8 cellular contexts compared by ENCODE assay signal in the genomic region with DNA sequence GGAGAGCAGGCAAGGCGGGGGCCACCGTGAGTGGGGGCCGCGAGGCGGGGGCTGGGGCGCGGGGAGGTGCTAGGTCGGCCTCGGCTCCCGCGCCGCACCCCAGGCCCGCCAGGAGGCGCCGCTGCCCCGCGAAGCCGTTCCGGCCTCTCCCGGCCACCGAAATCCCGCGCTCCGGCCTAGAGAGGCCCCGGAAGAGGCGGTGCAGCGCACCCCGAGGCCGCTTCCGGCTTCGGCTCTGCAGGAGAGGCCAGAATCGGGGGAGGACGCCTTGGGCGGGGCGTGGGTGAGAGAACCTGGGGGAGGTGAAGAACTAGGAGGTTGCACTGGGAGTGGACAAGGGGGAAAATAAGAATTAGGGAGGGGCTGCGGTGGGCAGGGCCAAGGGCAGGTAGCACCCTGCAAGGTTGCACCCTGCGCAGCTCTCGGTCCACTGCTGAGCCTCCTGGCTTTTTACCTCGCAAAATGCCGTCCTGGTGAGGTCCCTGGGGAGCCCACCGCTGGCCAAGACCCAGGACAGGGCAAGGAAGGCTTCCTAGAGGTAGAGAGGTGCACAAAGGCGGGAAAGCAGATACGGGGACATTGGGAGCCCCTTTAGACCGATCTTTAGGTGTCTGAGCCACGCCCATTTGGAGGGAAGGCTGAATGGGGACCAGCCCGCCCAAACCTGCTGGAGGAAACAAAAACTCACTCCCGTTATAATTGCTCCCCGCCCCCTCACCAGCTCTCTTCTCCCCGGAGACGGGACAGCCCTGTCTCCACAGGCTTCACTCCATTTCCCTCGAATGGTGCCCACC. TPM values are rescaled to one million over a fixed set of nuclear protein-coding genes. Genes with fewer than 3 reads are reported as not detected.
DNase-seq lines count a peak whose midpoint lies in the region; ATAC-seq, FAIRE-seq and TF ChIP-seq lines count a peak whose summit lies in the region.

No MANE protein-coding gene starts in this region.

- peaks cover 4% of the 10 kb centered on the region for H3K27me3 ChIP-seq in keratinocyte (ENCODE audit: control insufficient read depth, extremely low read depth, insufficient read depth, low read length)

- no peaks in the 10 kb centered on the region for H3K9me3 ChIP-seq in keratinocyte (ENCODE audit: control insufficient read depth, low read depth, low read length)

- FAIRE-seq in keratinocyte (lab: Jason Lieb, UNC): peak; percentile 39

- peak overlapping the region; percentile 94 for H2AFZ ChIP-seq in keratinocyte (ENCODE audit: control insufficient read depth, low read length)

- H4K20me1 ChIP-seq in keratinocyte (ENCODE audit: control insufficient read depth, extremely low read depth, insufficient read depth, low read length): no peaks in the 10 kb centered on the region

- H3K9me1 ChIP-seq in keratinocyte (ENCODE audit: control insufficient read depth, extremely low read depth, insufficient read depth, low read length): no peaks in the 10 kb centered on the region

- H3K27ac ChIP-seq in keratinocyte (ENCODE audit: control insufficient read depth, insufficient read depth, low read length): peak overlapping the region; percentile 71

- H3K36me3 ChIP-seq in keratinocyte (ENCODE audit: control insufficient read depth in 2 of 2, extremely low read depth in 1 of 2, insufficient read depth in 2 of 2, low read length in 2 of 2): no peaks in the 10 kb centered on the region

- H3K4me3 ChIP-seq in AG09309 (ENCODE audit: control insufficient read depth, low read depth, low read length): peak overlapping the region; percentile 62
- peak overlapping the region; percentile 75 for H3K4me3 ChIP-seq in WI38 (ENCODE audit: low read depth, low read length)
- H3K4me3 ChIP-seq in cardiac fibroblast (replicated peaks in 1 of 2; ENCODE audit: low read depth in 2 of 2, low read length in 2 of 2): peak overlapping the region; percentile 70 to 75
- H3K4me3 ChIP-seq in keratinocyte (ENCODE audit: control insufficient read depth in 2 of 3, extremely low read depth in 1 of 3, insufficient read depth in 2 of 3, low read depth in 1 of 3, low read length in 3 of 3): peak overlapping the region; percentile 37 to 96 (median 76)

- H3K79me2 ChIP-seq in keratinocyte (ENCODE audit: control insufficient read depth, insufficient read depth, low read length): no peaks in the 10 kb centered on the region

- H3K4me2 ChIP-seq in keratinocyte (ENCODE audit: control insufficient read depth, extremely low read depth, insufficient read depth, low read depth, low read length): peak overlapping the region; percentile 98

- peak; percentile 55 for TF ChIP-seq CTCF in AG09309 (IDR thresholded peaks at IDR 0.05; ENCODE audit: control insufficient read depth, insufficient read depth, low read depth, low read length, missing control alignments)
- peak; percentile 65 for TF ChIP-seq CTCF in WI38 (IDR thresholded peaks at IDR 0.05; ENCODE audit: low read depth, low read length)
- peak; percentile 44 for TF ChIP-seq CTCF in cardiac fibroblast (IDR thresholded peaks at IDR 0.05; ENCODE audit: low read depth, low read length)
- TF ChIP-seq CTCF in keratinocyte (optimal IDR thresholded peaks at IDR 0.05 in 1 of 3, IDR thresholded peaks at IDR 0.05 in 1 of 3, conservative IDR thresholded peaks at IDR 0.05 in 1 of 3; ENCODE audit: extremely low read depth in 1 of 3, insufficient read depth in 2 of 3, low read length in 3 of 3): peak; percentile 50 to 86 (median 78)

- DNase-seq in AG09309 (ENCODE audit: low read depth) (no peak), NCI-H2227 (lab: John Stamatoyannopoulos, UW; ENCODE audit: unreplicated experiment) (peak; percentile 95), cardiac fibroblast (ENCODE audit: low read depth in 2 of 2) (peak; percentile 87 to 91), keratinocyte (ENCODE audit: low read depth, low spot score) (no peak)
- DNase-seq in stimulated activated CD4-positive, alpha-beta T cell treated with anti-CD3 and anti-CD28 coated beads, Interleukin-15, amount 100 ng/mL, for 1 hour (ENCODE audit: low read depth in 1 of 2, low spot score in 1 of 2): peak; percentile 86 to 88

- peak overlapping the region; percentile 80 for H3K9ac ChIP-seq in keratinocyte (ENCODE audit: control insufficient read depth, extremely low read depth, insufficient read depth, low read length)

- ATAC-seq in GM18909 (IDR thresholded peaks at IDR 0.05; ENCODE audit: poor library complexity, unreplicated experiment): peak; percentile 78
- ATAC-seq in HG03139 (IDR thresholded peaks at IDR 0.05; ENCODE audit: unreplicated experiment): peak; percentile 78

- dilution Hi-C loops in keratinocyte (cut with MboI; ENCODE audit: extremely low pct_ligation_motif_present, low sequenced_read_pairs): no loop called here

- peaks cover 15% of the 10 kb centered on the region for H3K4me1 ChIP-seq in keratinocyte (ENCODE audit: control insufficient read depth, extremely low read depth, insufficient read depth, low read length)

RNA-seq across cellular contexts. Expression of a gene that starts 8.4 kb away (rescaled TPM):
- polyA plus RNA-seq in keratinocyte: 268 to 419 TPM (median 341 TPM) in 3 replicates
- 90.9 TPM for polyA plus RNA-seq in keratinocyte (2011; ENCODE audit: low read depth)
- polyA plus RNA-seq in keratinocyte (2011; cell fraction: cytosol; rRNA removed): 360 and 497 TPM in 2 replicates
- 163 and 215 TPM in 2 replicates for polyA plus RNA-seq in keratinocyte (2011; cell fraction: nucleus; rRNA removed)
- polyA plus RNA-seq in keratinocyte (2012; ENCODE audit: low replicate concordance): 96.9 and 241 TPM in 2 replicates
- 357 to 545 TPM (median 495 TPM) in 3 replicates for polyA minus RNA-seq in keratinocyte
- 236 TPM for polyA minus RNA-seq in keratinocyte (2011; cell fraction: cytosol; rRNA and poly(A)+ RNA removed)
- 63.3 and 89.7 TPM in 2 replicates for polyA minus RNA-seq in keratinocyte (2011; cell fraction: nucleus; rRNA and poly(A)+ RNA removed)

RNA-seq across cellular contexts. Expression of a gene that starts 22.5 kb away (rescaled TPM):
- not detected in 3 replicates for polyA plus RNA-seq in keratinocyte
- polyA plus RNA-seq in keratinocyte (2011; ENCODE audit: low read depth): 0.22 TPM
- 0.02 and 0.12 TPM in 2 replicates for polyA plus RNA-seq in keratinocyte (2011; cell fraction: cytosol; rRNA removed)
- polyA plus RNA-seq in keratinocyte (2011; cell fraction: nucleus; rRNA removed): 0.12 and 0.36 TPM in 2 replicates
- 0.39 TPM in 1 of 2 replicates, not detected in the other for polyA plus RNA-seq in keratinocyte (2012; ENCODE audit: low replicate concordance)
- not detected in 3 replicates for polyA minus RNA-seq in keratinocyte
- polyA minus RNA-seq in keratinocyte (2011; cell fraction: cytosol; rRNA and poly(A)+ RNA removed): not detected
- polyA minus RNA-seq in keratinocyte (2011; cell fraction: nucleus; rRNA and poly(A)+ RNA removed): 0.32 TPM in 1 of 2 replicates, not detected in the other

RNA-seq across cellular contexts. Expression of a gene that starts 36.2 kb away (rescaled TPM):
- polyA plus RNA-seq in keratinocyte: 0.05 to 0.12 TPM in 2 of 3 replicates, not detected in the other
- not detected for polyA plus RNA-seq in keratinocyte (2011; ENCODE audit: low read depth)
- polyA plus RNA-seq in keratinocyte (2011; cell fraction: cytosol; rRNA removed): not detected in 2 replicates
- 0.40 and 0.56 TPM in 2 replicates for polyA plus RNA-seq in keratinocyte (2011; cell fraction: nucleus; rRNA removed)
- not detected in 2 replicates for polyA plus RNA-seq in keratinocyte (2012; ENCODE audit: low replicate concordance)
- polyA minus RNA-seq in keratinocyte: 0.13 to 0.86 TPM in 2 of 3 replicates, not detected in the other
- polyA minus RNA-seq in keratinocyte (2011; cell fraction: cytosol; rRNA and poly(A)+ RNA removed): not detected
- polyA minus RNA-seq in keratinocyte (2011; cell fraction: nucleus; rRNA and poly(A)+ RNA removed): 0.32 and 0.47 TPM in 2 replicates

RNA-seq across cellular contexts. Expression of a gene that starts 41.4 kb away (rescaled TPM):
- 0.33 to 0.81 TPM (median 0.58 TPM) in 3 replicates for polyA plus RNA-seq in keratinocyte
- polyA plus RNA-seq in keratinocyte (2011; ENCODE audit: low read depth): 1.2 TPM
- polyA plus RNA-seq in keratinocyte (2011; cell fraction: cytosol; rRNA removed): 0.23 and 0.26 TPM in 2 replicates
- polyA plus RNA-seq in keratinocyte (2011; cell fraction: nucleus; rRNA removed): 2.5 and 3.3 TPM in 2 replicates
- polyA plus RNA-seq in keratinocyte (2012; ENCODE audit: low replicate concordance): 0.52 and 0.86 TPM in 2 replicates
- polyA minus RNA-seq in keratinocyte: 0.29 to 0.33 TPM (median 0.30 TPM) in 3 replicates
- 8.8 TPM for polyA minus RNA-seq in keratinocyte (2011; cell fraction: cytosol; rRNA and poly(A)+ RNA removed)
- 2.9 and 3.7 TPM in 2 replicates for polyA minus RNA-seq in keratinocyte (2011; cell fraction: nucleus; rRNA and poly(A)+ RNA removed)

RNA-seq across cellular contexts. Expression of a gene that starts 51.3 kb away (rescaled TPM):
- not detected in 3 replicates for polyA plus RNA-seq in keratinocyte
- not detected for polyA plus RNA-seq in keratinocyte (2011; ENCODE audit: low read depth)
- not detected in 2 replicates for polyA plus RNA-seq in keratinocyte (2011; cell fraction: cytosol; rRNA removed)
- polyA plus RNA-seq in keratinocyte (2011; cell fraction: nucleus; rRNA removed): 0.17 TPM in 1 of 2 replicates, not detected in the other
- not detected in 2 replicates for polyA plus RNA-seq in keratinocyte (2012; ENCODE audit: low replicate concordance)
- not detected in 3 replicates for polyA minus RNA-seq in keratinocyte
- not detected for polyA minus RNA-seq in keratinocyte (2011; cell fraction: cytosol; rRNA and poly(A)+ RNA removed)
- polyA minus RNA-seq in keratinocyte (2011; cell fraction: nucleus; rRNA and poly(A)+ RNA removed): not detected in 2 replicates

Comparison
In these comparisons a context has a peak if more than half of its experiments do, and no peak if none do; other contexts are left out.
1. DNase-seq: peak in NCI-H2227 (single experiment), cardiac fibroblast (2 of 2) and stimulated activated CD4-positive, alpha-beta T cell treated with anti-CD3 and anti-CD28 coated beads, Interleukin-15, amount 100 ng/mL, for 1 hour (2 of 2); none in AG09309 (single experiment) and keratinocyte (single experiment).
2. Peak in every context shown above with its lines, with median percentiles within 50 percentile points of each other: H3K4me3 ChIP-seq and CTCF ChIP-seq.